Comparison of ENCODE assay signal across 8 cellular contexts in genomic region chr1:22416555-22417454, GRCh38. TPM values are rescaled to one million over a fixed set of nuclear protein-coding genes. Genes with fewer than 3 reads are reported as not detected.
A peak's percentile ranks its signal among the peaks of the same experiment; 100 is the strongest.
DNase-seq lines count a peak whose midpoint lies in the region; ATAC-seq and TF ChIP-seq lines count a peak whose summit lies in the region.

No MANE protein-coding gene starts in this region.

- H3K27me3 ChIP-seq in BE2C: no peaks in the 10 kb centered on the region
- no peaks in the 10 kb centered on the region for H3K27me3 ChIP-seq in lung (ENCODE audit: control insufficient read depth, insufficient read depth)

- peak; percentile 83 for TF ChIP-seq CTCF in BE2C (IDR thresholded peaks at IDR 0.05; ENCODE audit: low read depth, low read length)
- peak; percentile 97 for TF ChIP-seq CTCF in HFFc6 (IDR thresholded peaks at IDR 0.05)
- TF ChIP-seq CTCF in lung (IDR thresholded peaks at IDR 0.05; ENCODE audit: control extremely low read depth, extremely low read depth): peak; percentile 67

- H3K27me3 Mint-ChIP-seq in HFFc6 (ENCODE audit: insufficient read depth): peaks cover 9% of the 10 kb centered on the region
- peaks cover 28% of the 10 kb centered on the region for H3K27me3 Mint-ChIP-seq in activated CD4-positive, alpha-beta T cell treated with anti-CD3 and anti-CD28 coated beads, Interleukin-2, amount 10 ng/mL, durations not matched to agents 7 days and 5 days

- H3K4me1 ChIP-seq in BE2C: no peaks in the 10 kb centered on the region
- H3K4me1 ChIP-seq in lung (ENCODE audit: control insufficient read depth in 2 of 2, insufficient read depth in 2 of 2, low read length in 2 of 2): peaks cover 4 to 5% of the 10 kb centered on the region in 2 donors

- H3K4me1 Mint-ChIP-seq in HFFc6 (ENCODE audit: low read depth): peaks cover 38% of the 10 kb centered on the region
- H3K4me1 Mint-ChIP-seq in activated CD4-positive, alpha-beta T cell treated with anti-CD3 and anti-CD28 coated beads, Interleukin-2, amount 10 ng/mL, durations not matched to agents 7 days and 5 days: peaks cover 4% of the 10 kb centered on the region

- no peak overlapping the region for H3K27ac Mint-ChIP-seq in HFFc6
- no peak overlapping the region for H3K27ac Mint-ChIP-seq in activated CD4-positive, alpha-beta T cell treated with anti-CD3 and anti-CD28 coated beads, Interleukin-2, amount 10 ng/mL, durations not matched to agents 7 days and 5 days

- WGBS in lung, 2 donors: 14 to 17% methylated on average over 13 of the region's 13 CpGs

- H3K36me3 ChIP-seq in BE2C: no peaks in the 10 kb centered on the region
- no peaks in the 10 kb centered on the region for H3K36me3 ChIP-seq in lung (ENCODE audit: control insufficient read depth in 2 of 2, insufficient read depth in 2 of 2, low read length in 2 of 2)

- H3K9me3 Mint-ChIP-seq in HFFc6: no peaks in the 10 kb centered on the region
- no peaks in the 10 kb centered on the region for H3K9me3 Mint-ChIP-seq in activated CD4-positive, alpha-beta T cell treated with anti-CD3 and anti-CD28 coated beads, Interleukin-2, amount 10 ng/mL, durations not matched to agents 7 days and 5 days

- CTCF ChIA-PET in activated CD4-positive, alpha-beta T cell treated with anti-CD3 and anti-CD28 coated beads, Interleukin-2, amount 10 ng/mL, durations not matched to agents 7 days and 5 days (lab: Charles Lee): interaction anchor here (0.5 to 1.7 kb wide), 14 partner anchors 9 to 321 kb away, joined by 3 to 12 read pairs (median 3); no protein-coding TSS in a partner anchor

- no peaks in the 10 kb centered on the region for H3K36me3 Mint-ChIP-seq in HFFc6 (ENCODE audit: low read depth)
- H3K36me3 Mint-ChIP-seq in activated CD4-positive, alpha-beta T cell treated with anti-CD3 and anti-CD28 coated beads, Interleukin-2, amount 10 ng/mL, durations not matched to agents 7 days and 5 days (ENCODE audit: low read depth): no peaks in the 10 kb centered on the region

- H3K27ac ChIP-seq in lung (ENCODE audit: low read depth in 1 of 2, low read length in 1 of 2): no peak overlapping the region

- no peaks in the 10 kb centered on the region for H3K9me3 ChIP-seq in BE2C
- H3K9me3 ChIP-seq in lung (ENCODE audit: control insufficient read depth in 2 of 2, insufficient read depth in 1 of 2, low read length in 1 of 2): no peaks in the 10 kb centered on the region

- H3K4me3 ChIP-seq in BE2C (ENCODE audit: low read depth, low read length) (no peak overlapping the region), lung (no peak overlapping the region)

- POLR2A ChIA-PET in activated CD4-positive, alpha-beta T cell treated with anti-CD3 and anti-CD28 coated beads, Interleukin-2, amount 10 ng/mL, durations not matched to agents 7 days and 5 days (lab: Charles Lee): interaction anchor here (0.6 kb wide), 1 partner anchor 278 kb away, joined by 3 read pairs; no protein-coding TSS in a partner anchor

- peak; percentile 70 for ATAC-seq in lung (ENCODE audit: insufficient read depth, low FRiP score)
- ATAC-seq in GM21528 (IDR thresholded peaks at IDR 0.05; ENCODE audit: low FRiP score, unreplicated experiment): no peak

- H3K4me3 Mint-ChIP-seq in HFFc6: peak overlapping the region; percentile 52; the same call in 1 of the 2 replicates
- H3K4me3 Mint-ChIP-seq in activated CD4-positive, alpha-beta T cell treated with anti-CD3 and anti-CD28 coated beads, Interleukin-2, amount 10 ng/mL, durations not matched to agents 7 days and 5 days: no peak overlapping the region

- DNase-seq in BE2C (peak; percentile 79), HFFc6 (peak; percentile 52), NCI-H69 (lab: John Stamatoyannopoulos, UW) (peak; percentile 81), dermis blood vessel endothelial cell (peak; percentile 87), lung (ENCODE audit: low spot score) (peak; percentile 72)
- peak; percentile 79 for DNase-seq in activated CD4-positive, alpha-beta T cell treated with anti-CD3 and anti-CD28 coated beads, Interleukin-2, amount 10 ng/mL, durations not matched to agents 7 days and 5 days
- DNase-seq in stimulated activated CD8-positive, alpha-beta memory T cell treated with anti-CD3 and anti-CD28 coated beads, Interleukin-12 subunit alpha, Interleukin-12 subunit beta, amount 100 ng/mL, for 1 hour (ENCODE audit: low read depth): peak; percentile 57

RNA-seq across cellular contexts. Expression of gene ZBTB40, which starts 34.8 kb away (rescaled TPM):
- 10.7 TPM for polyA plus RNA-seq in BE2C (2012; ENCODE audit: insufficient read depth, insufficient read length, low read depth)
- 10 to 100 TPM in 4 of 6 experiments, 1 to 10 TPM in 2; 8.8 to 12.2 (median 10.7) TPM for total RNA-seq in HFFc6 (2021; fragmentation: NEBNext Ultra II Directional; extraction: Animal tissue kit (Norgen Biotek cat#: 25700))
- total RNA-seq in activated CD4-positive, alpha-beta T cell treated with anti-CD3 and anti-CD28 coated beads, Interleukin-2, amount 10 ng/mL, durations not matched to agents 7 days and 5 days: 10 to 100 TPM; 18.5 to 19.0 TPM
- 12.8 and 13.6 TPM in 2 replicates for total RNA-seq in dermis blood vessel endothelial cell
- 10 to 100 TPM; 16.6 to 19.3 TPM for total RNA-seq in lung
- 1 to 10 TPM; 6.6 to 7.4 TPM for polyA plus RNA-seq in lung
